Comparison of ENCODE assay signal across 8 cellular contexts in the genomic region with DNA sequence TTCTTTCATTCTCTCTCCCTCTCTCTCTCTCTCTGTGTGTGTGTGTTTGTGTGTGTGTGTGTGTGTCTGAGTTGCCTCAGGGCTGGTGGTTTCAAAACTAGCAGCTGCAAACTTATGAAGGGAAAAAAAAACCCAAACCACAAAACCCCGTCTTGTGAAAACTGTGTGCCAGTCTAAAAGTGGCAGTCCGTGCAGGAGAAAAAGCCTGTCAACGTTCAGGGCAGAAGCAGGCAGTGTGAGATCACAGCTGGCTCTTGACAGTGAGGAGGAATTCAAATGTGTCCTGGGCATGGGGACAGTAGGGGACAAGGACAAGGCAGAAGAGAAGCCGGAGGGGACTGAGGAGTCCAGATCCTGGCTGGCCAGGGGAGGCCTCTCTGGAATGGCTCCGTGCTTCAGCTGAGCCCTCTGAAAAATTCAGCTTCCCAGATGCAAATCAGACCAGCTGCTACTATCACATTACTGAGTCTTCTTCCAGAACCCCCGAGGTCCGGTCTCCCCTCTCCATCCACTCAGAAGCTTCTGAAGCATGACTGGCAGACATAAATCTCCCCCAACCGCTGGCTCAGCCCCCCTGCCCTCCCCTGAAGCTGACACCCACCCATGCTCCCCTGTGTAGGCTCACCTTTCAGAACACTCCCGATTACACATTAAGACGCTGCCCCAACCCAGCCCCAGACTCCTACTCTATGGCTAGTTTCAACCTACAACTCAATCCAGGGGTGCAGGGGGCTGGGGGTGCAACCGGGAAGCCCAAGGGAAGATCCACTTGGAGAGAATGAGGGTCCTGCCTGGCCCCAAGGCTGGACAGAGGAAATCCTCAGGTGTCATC. TPM values are rescaled to one million over a fixed set of nuclear protein-coding genes. Genes with fewer than 3 reads are reported as not detected.
DNase-seq lines count a peak whose midpoint lies in the region; ATAC-seq and TF ChIP-seq lines count a peak whose summit lies in the region.

No MANE protein-coding gene starts in this region.

- peaks cover 0 to 33% (median 13%) of the 10 kb centered on the region in 5 donors for H3K36me3 Mint-ChIP-seq in naive thymus-derived CD4-positive, alpha-beta T cell
- no peaks in the 10 kb centered on the region for H3K36me3 Mint-ChIP-seq in mesothelial cell of epicardium

- H3K4me3 ChIP-seq in naive thymus-derived CD4-positive, alpha-beta T cell (ENCODE audit: low read length) = peak overlapping the region; percentile 62

- no peaks in the 10 kb centered on the region for H3K27me3 Mint-ChIP-seq in naive thymus-derived CD4-positive, alpha-beta T cell
- H3K27me3 Mint-ChIP-seq in mesothelial cell of epicardium (ENCODE audit: low read depth) = peaks cover 41% of the 10 kb centered on the region

- peaks cover 96 to 99% of the 10 kb centered on the region in 2 donors for H3K4me1 ChIP-seq in naive thymus-derived CD4-positive, alpha-beta T cell (ENCODE audit: control insufficient read depth in 2 of 2, insufficient read depth in 2 of 2, low read length in 2 of 2)

- TF ChIP-seq CTCF in mesothelial cell of epicardium (IDR thresholded peaks at IDR 0.05; ENCODE audit: unreplicated experiment) = no peak

- no peaks in the 10 kb centered on the region for H3K36me3 ChIP-seq in naive thymus-derived CD4-positive, alpha-beta T cell (ENCODE audit: control insufficient read depth in 2 of 3, insufficient read depth in 3 of 3, low read length in 3 of 3)

- no peaks in the 10 kb centered on the region for H3K9me3 ChIP-seq in naive thymus-derived CD4-positive, alpha-beta T cell (ENCODE audit: control insufficient read depth in 2 of 3, low read length in 3 of 3)

- DNase-seq in NOMO-1 treated with dmso at 0.1 percent for 144 hours (lab: John Stamatoyannopoulos, UW; ENCODE audit: unreplicated experiment) (peak; percentile 80), amniotic epithelial cell (ENCODE audit: low read depth) (peak; percentile 84), NCI-H1417 (lab: John Stamatoyannopoulos, UW) (no peak), DMS114 treated with DMSO at 0.1 percent for 48 hours (lab: John Stamatoyannopoulos, UW; ENCODE audit: unreplicated experiment) (no peak), mesothelial cell of epicardium (ENCODE audit: low spot score in 2 of 2, unreplicated experiment in 2 of 2) (no peak)
- peak; percentile 32 to 90 (median 86) for DNase-seq in naive thymus-derived CD4-positive, alpha-beta T cell

- no peaks in the 10 kb centered on the region for H3K27me3 ChIP-seq in naive thymus-derived CD4-positive, alpha-beta T cell (ENCODE audit: control insufficient read depth in 2 of 2, insufficient read depth in 2 of 2, low read length in 2 of 2)

- CTCF ChIA-PET in naive thymus-derived CD4-positive, alpha-beta T cell (lab: Charles Lee) = interaction anchor here (0.7 to 3.5 kb wide), 3 partner anchors 12 to 67 kb away, joined by 3 to 19 read pairs (median 3); no protein-coding TSS in a partner anchor

- peak; percentile 65 for ATAC-seq in GM18511 (IDR thresholded peaks at IDR 0.05; ENCODE audit: unreplicated experiment)
- peak; percentile 60 for ATAC-seq in HG02759 (IDR thresholded peaks at IDR 0.05; ENCODE audit: unreplicated experiment)
- ATAC-seq in naive thymus-derived CD4-positive, alpha-beta T cell = peak; percentile 76

- intact Hi-C loops in naive thymus-derived CD4-positive, alpha-beta T cell (cut with micrococcal nuclease) = loop anchor here (1.0 to 10.0 kb wide), 10 partner anchors 9 to 691 kb away; no protein-coding TSS in a partner anchor

- H3K27ac ChIP-seq in naive thymus-derived CD4-positive, alpha-beta T cell (ENCODE audit: low read depth, low read length) = peak overlapping the region; percentile 65

- peaks cover 90 to 100% (median 97%) of the 10 kb centered on the region in 7 donors for H3K4me1 Mint-ChIP-seq in naive thymus-derived CD4-positive, alpha-beta T cell
- peaks cover 4% of the 10 kb centered on the region for H3K4me1 Mint-ChIP-seq in mesothelial cell of epicardium

- H3K9me3 Mint-ChIP-seq in naive thymus-derived CD4-positive, alpha-beta T cell = peaks cover 0 to 6% (median 0%) of the 10 kb centered on the region in 11 donors
- H3K9me3 Mint-ChIP-seq in mesothelial cell of epicardium = no peaks in the 10 kb centered on the region

- H3K4me3 Mint-ChIP-seq in naive thymus-derived CD4-positive, alpha-beta T cell = peak overlapping the region; percentile 70 to 96 (median 86)
- no peak overlapping the region for H3K4me3 Mint-ChIP-seq in mesothelial cell of epicardium

- H3K27ac Mint-ChIP-seq in naive thymus-derived CD4-positive, alpha-beta T cell = peak overlapping the region; percentile 71 to 98 (median 92)
- H3K27ac Mint-ChIP-seq in mesothelial cell of epicardium = no peak overlapping the region

- POLR2A ChIA-PET in naive thymus-derived CD4-positive, alpha-beta T cell (lab: Charles Lee) = interaction anchor here (0.7 to 6.6 kb wide), 15 partner anchors 8 to 352 kb away, joined by 3 to 56 read pairs (median 4); partner anchors contain the start of gene FLI1

RNA-seq across cellular contexts. Expression of gene FLI1, which starts 32.0 kb away (rescaled TPM):
- total RNA-seq in naive thymus-derived CD4-positive, alpha-beta T cell = 100 to 1,000 TPM in 1 of 5 experiments, 10 to 100 TPM in 4; 80.8 to 108 (median 89.3) TPM
- polyA plus RNA-seq in naive thymus-derived CD4-positive, alpha-beta T cell = 10 to 100 TPM; 52.1 to 53.8 TPM
- 4.5 to 5.8 TPM (median 5.3 TPM) in 3 replicates for total RNA-seq in mesothelial cell of epicardium

Comparison
In these comparisons a context has a peak if more than half of its experiments do, and no peak if none do; other contexts are left out.
1. DNase-seq: peak in NOMO-1 treated with dmso at 0.1 percent for 144 hours (single experiment), amniotic epithelial cell (single experiment) and naive thymus-derived CD4-positive, alpha-beta T cell (9 of 9); none in NCI-H1417 (0 of 3), DMS114 treated with DMSO at 0.1 percent for 48 hours (single experiment) and mesothelial cell of epicardium (0 of 2).
2. RNA of gene FLI1, which starts 32.0 kb away (total RNA-seq): 80.8 to 108 TPM in naive thymus-derived CD4-positive, alpha-beta T cell; 4.5 to 5.8 TPM in mesothelial cell of epicardium; every median in the first group is over 10 times any median in the second.
3. Peak in every context shown above with its lines, with median percentiles within 50 percentile points of each other: ATAC-seq.